Comparison of ENCODE assay signal across 15 cellular contexts in genomic region chr5:51272957-51273356, GRCh38.
A peak's percentile ranks its signal among the peaks of the same experiment; 100 is the strongest.
DNase-seq lines count a peak whose midpoint lies in the region; TF ChIP-seq lines count a peak whose summit lies in the region.
"Had no signal": no experiment of that assay in that cellular context is flagged by ENCODE, and none has a peak within 500 bp of the region (broad histone marks: within the 10 kb centered on the region; RNA-seq: fewer than 3 reads in every experiment).

No MANE protein-coding gene starts in this region.

- TF ChIP-seq CTCF in nephron progenitor cell (IDR thresholded peaks at IDR 0.05) (no peak), H9 (conservative IDR thresholded peaks at IDR 0.05) (no peak), SK-N-SH (IDR thresholded peaks at IDR 0.05) (no peak)

- no peak for TF ChIP-seq EP300 in SK-N-SH (IDR thresholded peaks at IDR 0.05; ENCODE audit: borderline replicate concordance in 1 of 2, low read depth in 1 of 2, low read length in 1 of 2)

- no peaks in the 10 kb centered on the region for H3K9me3 ChIP-seq in H9 (ENCODE audit: control insufficient read depth, low read depth, low read length)
- no peaks in the 10 kb centered on the region for H3K9me3 ChIP-seq in SK-N-SH

- H3K4me2 ChIP-seq in H9 (ENCODE audit: insufficient read depth, insufficient read length, low read length) (no peak overlapping the region), SK-N-SH (no peak overlapping the region)

- no peak for TF ChIP-seq RAD21 in SK-N-SH (IDR thresholded peaks at IDR 0.05; ENCODE audit: low read length)

- H3K27me3 Mint-ChIP-seq in nephron progenitor cell (ENCODE audit: low read depth, poor library complexity) (no peaks in the 10 kb centered on the region), H9 (ENCODE audit: low read depth) (no peaks in the 10 kb centered on the region)

- H3K4me1 ChIP-seq in H9 (ENCODE audit: insufficient read depth, low read length) (no peaks in the 10 kb centered on the region; the same call in 1 of the 2 replicates), SK-N-SH (ENCODE audit: control insufficient read depth in 1 of 2, insufficient read depth in 2 of 2, low read depth in 1 of 2, low read length in 1 of 2) (no peaks in the 10 kb centered on the region)

- no peak overlapping the region for H3K18ac ChIP-seq in H9 (ENCODE audit: insufficient read length, low read depth, low read length)

- H3K27ac Mint-ChIP-seq in nephron progenitor cell (peak overlapping the region; percentile 6), H9 (no peak overlapping the region)
- H3K27ac Mint-ChIP-seq: CD14-positive monocyte; CD8-positive, alpha-beta T cell; HFFc6 had no signal

- H3K9me3 Mint-ChIP-seq in nephron progenitor cell: no peaks in the 10 kb centered on the region
- no peaks in the 10 kb centered on the region for H3K9me3 Mint-ChIP-seq in H9

- H3K79me1 ChIP-seq in H9 (ENCODE audit: insufficient read depth, low read depth, low read length, poor library complexity, severe bottlenecking): no peaks in the 10 kb centered on the region

- no peaks in the 10 kb centered on the region for H3K23me2 ChIP-seq in H9 (ENCODE audit: insufficient read length, low read depth, low read length, poor library complexity, severe bottlenecking)

- H3K4me3 Mint-ChIP-seq in nephron progenitor cell (no peak overlapping the region), H9 (no peak overlapping the region)
- H3K4me3 Mint-ChIP-seq: CD14-positive monocyte; CD8-positive, alpha-beta T cell; HFFc6 had no signal

- H3K27me3 ChIP-seq in H9 (ENCODE audit: insufficient read depth, low read length): no peaks in the 10 kb centered on the region
- no peaks in the 10 kb centered on the region for H3K27me3 ChIP-seq in SK-N-SH (ENCODE audit: insufficient read depth)

- H3K4me1 Mint-ChIP-seq in nephron progenitor cell: no peaks in the 10 kb centered on the region
- H3K4me1 Mint-ChIP-seq in H9: peaks cover 4 to 5% of the 10 kb centered on the region in 2 experiments; a peak in 3 of 4 replicates
- H3K4me1 Mint-ChIP-seq: CD14-positive monocyte had no signal

- no peak overlapping the region for H4K5ac ChIP-seq in H9 (ENCODE audit: insufficient read length, low read depth, low read length)

- H2BK15ac ChIP-seq in H9 (ENCODE audit: low read depth, low read length): no peak overlapping the region

- H2AFZ ChIP-seq in H9 (ENCODE audit: low read length) (no peak overlapping the region), SK-N-SH (ENCODE audit: low read depth) (no peak overlapping the region)

- H4K20me1 ChIP-seq in H9 (ENCODE audit: control insufficient read depth, insufficient read depth, insufficient read length) (no peaks in the 10 kb centered on the region), SK-N-SH (ENCODE audit: insufficient read depth) (no peaks in the 10 kb centered on the region)

- no peaks in the 10 kb centered on the region for H3K79me2 ChIP-seq in H9 (ENCODE audit: insufficient read depth, low read length)
- H3K79me2 ChIP-seq in SK-N-SH (ENCODE audit: insufficient read depth): no peaks in the 10 kb centered on the region

- H3K27ac ChIP-seq in H9 (ENCODE audit: insufficient read length, low read depth, low read length) (no peak overlapping the region), SK-N-SH (ENCODE audit: low read depth in 2 of 2, low read length in 1 of 2) (no peak overlapping the region)
- H3K27ac ChIP-seq: 22Rv1 had no signal

- H3K9ac ChIP-seq in H9 (ENCODE audit: extremely low read depth, insufficient read length, low read length): no peak overlapping the region
- no peak overlapping the region for H3K9ac ChIP-seq in SK-N-SH

- no peak overlapping the region for H3K23ac ChIP-seq in H9 (ENCODE audit: insufficient read length, low read depth, low read length)

- DNase-seq in DMS79 treated with DMSO at 0.1 percent for 48 hours (lab: John Stamatoyannopoulos, UW): peak; percentile 23
- DNase-seq in DMS79 (lab: John Stamatoyannopoulos, UW): no peak
- peak; percentile 55 for DNase-seq in G401 (ENCODE audit: low spot score)
- peak; percentile 1 for DNase-seq in astrocyte of the hippocampus (ENCODE audit: low read depth, low spot score)
- DNase-seq in nephron progenitor cell: no peak
- no peak for DNase-seq in H9
- DNase-seq in activated T-cell treated with anti-CD3 and anti-CD28 coated beads for 4 hours: no peak
- no peak for DNase-seq in SK-N-SH
- DNase-seq: CD8-positive, alpha-beta T cell; COR-L47; GDM1; HCEC 1CT; HFFc6 had no signal

- H2AK5ac ChIP-seq in H9 (ENCODE audit: insufficient read length, low read length): no peak overlapping the region

- H4K8ac ChIP-seq in H9 (replicated peaks; ENCODE audit: insufficient read length, low read depth, low read length): no peak overlapping the region

- WGBS in H9 (ENCODE audit: extremely low coverage, insufficient read length, low lambda C conversion rate): no CpG with 5 or more reads among the region's 3 CpGs
- WGBS in SK-N-SH (ENCODE audit: low lambda C conversion rate): 31% methylated on average over 3 of the region's 3 CpGs

- no peak overlapping the region for H3K14ac ChIP-seq in H9 (ENCODE audit: insufficient read depth, low read length)

- H3F3A ChIP-seq in SK-N-SH (replicated peaks; ENCODE audit: insufficient read depth): no peaks in the 10 kb centered on the region

- H2BK5ac ChIP-seq in H9 (ENCODE audit: insufficient read length, low read length): no peak overlapping the region

- H3K36me3 Mint-ChIP-seq in nephron progenitor cell (ENCODE audit: low read depth): no peaks in the 10 kb centered on the region
- H3K36me3 Mint-ChIP-seq in H9 (ENCODE audit: insufficient read depth in 1 of 3, low read depth in 3 of 3): no peaks in the 10 kb centered on the region
- H3K36me3 Mint-ChIP-seq: CD14-positive monocyte; CD8-positive, alpha-beta T cell had no signal

- H4K91ac ChIP-seq in H9 (ENCODE audit: insufficient read length, low read depth, low read length): no peak overlapping the region

- CTCF ChIA-PET in SK-N-SH (lab: Yijun Ruan, JAX): no interaction called here

- no peak overlapping the region for H3K56ac ChIP-seq in H9 (ENCODE audit: insufficient read length, low read depth, low read length)

- no peak overlapping the region for H2BK12ac ChIP-seq in H9 (ENCODE audit: insufficient read length, low read depth, low read length)

- no peak overlapping the region for H3K4me3 ChIP-seq in SK-N-SH (ENCODE audit: low read depth in 2 of 2, low read length in 1 of 2)

- H3K36me3 ChIP-seq in SK-N-SH (replicated peaks in 1 of 2; ENCODE audit: control insufficient read depth in 1 of 2, insufficient read depth in 2 of 2, low read length in 1 of 2): no peaks in the 10 kb centered on the region

- H3T11ph ChIP-seq in H9 (ENCODE audit: low read length): no peak overlapping the region

- H3K9me2 ChIP-seq in SK-N-SH: no peaks in the 10 kb centered on the region

- in situ Hi-C loops in G401 (cut with HindIII; ENCODE audit: low sequenced_read_pairs): no loop called here

- no peak overlapping the region for H3K4ac ChIP-seq in H9 (ENCODE audit: low read depth, low read length)

- H2BK20ac ChIP-seq in H9 (ENCODE audit: low read depth, low read length, poor library complexity, severe bottlenecking): no peak overlapping the region

- no peak overlapping the region for H2BK120ac ChIP-seq in H9 (ENCODE audit: low read depth, low read length, poor library complexity, severe bottlenecking)

- POLR2A ChIA-PET in SK-N-SH (lab: Yijun Ruan, JAX): no interaction called here

TF ChIP-seq in SK-N-SH, 30 proteins besides CTCF, POLR2A, EP300 and RAD21:
- TF ChIP-seq FOXM1 (IDR thresholded peaks at IDR 0.05; ENCODE audit: low read depth): no peak
- TF ChIP-seq GATA2 (CRISPR knock-in tag; IDR thresholded peaks at IDR 0.05): no peak
- TF ChIP-seq RFX5 (IDR thresholded peaks at IDR 0.05; ENCODE audit: low read length): no peak
- TF ChIP-seq MAX (IDR thresholded peaks at IDR 0.05; ENCODE audit: low read depth): no peak
- no peak for TF ChIP-seq NRF1 (IDR thresholded peaks at IDR 0.05; ENCODE audit: low read depth, low read length)
- TF ChIP-seq MEF2A (IDR thresholded peaks at IDR 0.05; ENCODE audit: borderline replicate concordance, low read depth): no peak
- TF ChIP-seq MXI1 (IDR thresholded peaks at IDR 0.05; ENCODE audit: low read depth, low read length): no peak
- TF ChIP-seq GABPA (IDR thresholded peaks at IDR 0.05; ENCODE audit: low read depth): no peak
- no peak for TF ChIP-seq SMC3 (IDR thresholded peaks at IDR 0.05; ENCODE audit: low read depth, low read length)
- no peak for TF ChIP-seq JUND (IDR thresholded peaks at IDR 0.05)
- TF ChIP-seq SIN3A (IDR thresholded peaks at IDR 0.05; ENCODE audit: borderline replicate concordance, low read depth, low read length): no peak
- no peak for TF ChIP-seq IRF3 (IDR thresholded peaks at IDR 0.05; ENCODE audit: low read depth, low read length)
- TF ChIP-seq, protein P1, sequence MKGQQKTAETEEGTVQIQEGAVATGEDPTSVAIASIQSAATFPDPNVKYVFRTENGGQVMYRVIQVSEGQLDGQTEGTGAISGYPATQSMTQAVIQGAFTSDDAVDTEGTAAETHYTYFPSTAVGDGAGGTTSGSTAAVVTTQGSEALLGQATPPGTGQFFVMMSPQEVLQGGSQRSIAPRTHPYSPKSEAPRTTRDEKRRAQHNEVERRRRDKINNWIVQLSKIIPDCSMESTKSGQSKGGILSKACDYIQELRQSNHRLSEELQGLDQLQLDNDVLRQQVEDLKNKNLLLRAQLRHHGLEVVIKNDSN (IDR thresholded peaks at IDR 0.05; ENCODE audit: borderline replicate concordance, low read depth): no peak
- no peak for TF ChIP-seq FOSL2 (IDR thresholded peaks at IDR 0.05; ENCODE audit: borderline replicate concordance, low read depth)

Comparison
In these comparisons a context has a peak if more than half of its experiments do, and no peak if none do; other contexts are left out.
1. DNase-seq: peak in DMS79 treated with DMSO at 0.1 percent for 48 hours (single experiment), G401 (single experiment) and astrocyte of the hippocampus (single experiment); none in DMS79 (single experiment), nephron progenitor cell (single experiment), H9 (single experiment), activated T-cell treated with anti-CD3 and anti-CD28 coated beads for 4 hours (single experiment) and SK-N-SH (single experiment).